Comparison of ENCODE assay signal across 8 cellular contexts in genomic region chr5:129460121-129460950, GRCh38. TPM values are rescaled to one million over a fixed set of nuclear protein-coding genes. Genes with fewer than 3 reads are reported as not detected.
A peak's percentile ranks its signal among the peaks of the same experiment; 100 is the strongest.
DNase-seq lines count a peak whose midpoint lies in the region; ATAC-seq, FAIRE-seq and TF ChIP-seq lines count a peak whose summit lies in the region.

Gene ADAMTS19 (plus strand): TSS chr5:129460298. CDS start chr5:129460392, 94 bp downstream.

- no peak within 1 kb of the TSS for H3K27ac Mint-ChIP-seq in osteocyte (ENCODE audit: unreplicated experiment)

- H3K9me3 Mint-ChIP-seq in osteocyte (ENCODE audit: unreplicated experiment): no peaks in the 10 kb centered on the region

- DNase-seq in GM10266 (ENCODE audit: extremely low spot score): peak; percentile 49
- peak; percentile 3 to 22 for DNase-seq in activated CD4-positive, alpha-beta T cell treated with anti-CD3 and anti-CD28 coated beads, Interleukin-2, amount 50 U/mL, for 48 hours
- DNase-seq in frontal cortex (ENCODE audit: low spot score in 2 of 2): peak; percentile 26 to 39
- DNase-seq in osteocyte (ENCODE audit: extremely low spot score, unreplicated experiment): no peak
- no peak for DNase-seq in NCI-H2227 treated with DMSO at 0.1 percent for 48 hours (lab: John Stamatoyannopoulos, UW)
- no peak for DNase-seq in midbrain (lab: John Stamatoyannopoulos, UW)

- no peaks in the 10 kb centered on the region for H3K36me3 Mint-ChIP-seq in osteocyte (ENCODE audit: unreplicated experiment)

- H3K27me3 Mint-ChIP-seq in osteocyte (ENCODE audit: unreplicated experiment): peaks cover 57% of the 10 kb centered on the region

- peak; percentile 50 for ATAC-seq in HG03354 (IDR thresholded peaks at IDR 0.05; ENCODE audit: poor library complexity, severe bottlenecking, unreplicated experiment)
- no peak for ATAC-seq in GM18511 (IDR thresholded peaks at IDR 0.05; ENCODE audit: unreplicated experiment)

- peak within 1 kb of the TSS; percentile 83 for H3K4me3 Mint-ChIP-seq in osteocyte (ENCODE audit: unreplicated experiment)

- FAIRE-seq in frontal cortex (lab: Jason Lieb, UNC): no peak

- TF ChIP-seq CTCF in GM10266 (IDR thresholded peaks at IDR 0.05; ENCODE audit: control insufficient read depth, insufficient read depth, low read depth, missing control alignments) (no peak), osteocyte (IDR thresholded peaks at IDR 0.05) (no peak)

- H3K4me1 Mint-ChIP-seq in osteocyte (ENCODE audit: unreplicated experiment): peaks cover 14% of the 10 kb centered on the region

RNA-seq across cellular contexts. Expression of gene ADAMTS19, which starts in this region (rescaled TPM):
- total RNA-seq in frontal cortex (6.5 TPM), osteocyte (0.08 TPM in 1 of 2 replicates, not detected in the other)

Comparison
In these comparisons a context has a peak if more than half of its experiments do, and no peak if none do; other contexts are left out.
1. DNase-seq: peak in GM10266 (single experiment), activated CD4-positive, alpha-beta T cell treated with anti-CD3 and anti-CD28 coated beads, Interleukin-2, amount 50 U/mL, for 48 hours (2 of 2) and frontal cortex (2 of 2); none in osteocyte (single experiment), NCI-H2227 treated with DMSO at 0.1 percent for 48 hours (single experiment) and midbrain (single experiment).